Comparison of ENCODE assay signal across 9 cellular contexts in genomic region chr14:103480595-103480994, GRCh38. TPM values are rescaled to one million over a fixed set of nuclear protein-coding genes. Genes with fewer than 3 reads are reported as not detected.
DNase-seq lines count a peak whose midpoint lies in the region; ATAC-seq and TF ChIP-seq lines count a peak whose summit lies in the region.
"Had no signal": no experiment of that assay in that cellular context is flagged by ENCODE, and none has a peak within 500 bp of the region (broad histone marks: within the 10 kb centered on the region; RNA-seq: fewer than 3 reads in every experiment).

No MANE protein-coding gene starts in this region.

- peak overlapping the region in 1 of 2 donors; percentile 27 for H3K4me3 Mint-ChIP-seq in CD14-positive monocyte
- no peak overlapping the region for H3K4me3 Mint-ChIP-seq in activated T-helper 1 cell treated with anti-CD3 and anti-CD28 coated beads, Interleukin-12 subunit alpha, Interleukin-12 subunit beta, Interleukin-2, Interleukin-4 antibody, amounts not matched to agents 30 ng/mL and 10 ng/mL and 1 ng/mL, durations not matched to agents 14 hours and 24 hours and 36 hours

- no peak for TF ChIP-seq CTCF in CD14-positive monocyte (IDR thresholded peaks at IDR 0.05)

- H3K9me3 Mint-ChIP-seq in CD14-positive monocyte = no peaks in the 10 kb centered on the region
- no peaks in the 10 kb centered on the region for H3K9me3 Mint-ChIP-seq in activated T-helper 1 cell treated with anti-CD3 and anti-CD28 coated beads, Interleukin-12 subunit alpha, Interleukin-12 subunit beta, Interleukin-2, Interleukin-4 antibody, amounts not matched to agents 30 ng/mL and 10 ng/mL and 1 ng/mL, durations not matched to agents 14 hours and 24 hours and 36 hours

- DNase-seq in CD14-positive monocyte (ENCODE audit: low spot score) (no peak), NCI-H2081 (lab: John Stamatoyannopoulos, UW) (no peak), midbrain (lab: John Stamatoyannopoulos, UW) (no peak)
- DNase-seq in activated T-helper 1 cell treated with anti-CD3 and anti-CD28 coated beads, Interleukin-12 subunit alpha, Interleukin-12 subunit beta, Interleukin-2, Interleukin-4 antibody, amounts not matched to agents 30 ng/mL and 10 ng/mL and 1 ng/mL, durations not matched to agents 14 hours and 24 hours and 36 hours (ENCODE audit: low spot score) = no peak
- DNase-seq: SJCRH30 had no signal

- intact Hi-C loops in CD14-positive monocyte (cut with micrococcal nuclease) = no loop called here
- intact Hi-C loops in activated T-helper 1 cell treated with anti-CD3 and anti-CD28 coated beads, Interleukin-12 subunit alpha, Interleukin-12 subunit beta, Interleukin-2, Interleukin-4 antibody, amounts not matched to agents 30 ng/mL and 10 ng/mL and 1 ng/mL, durations not matched to agents 14 hours and 24 hours and 36 hours (cut with micrococcal nuclease) = no loop called here

- ATAC-seq in GM19035 (IDR thresholded peaks at IDR 0.05; ENCODE audit: unreplicated experiment) (peak; percentile 71), HG03442 (IDR thresholded peaks at IDR 0.05; ENCODE audit: unreplicated experiment) (peak; percentile 47), GM19328 (IDR thresholded peaks at IDR 0.05; ENCODE audit: unreplicated experiment) (no peak), GM18867 (IDR thresholded peaks at IDR 0.05; ENCODE audit: unreplicated experiment) (no peak)

- H3K27me3 Mint-ChIP-seq in CD14-positive monocyte (ENCODE audit: low read depth in 3 of 3) = no peaks in the 10 kb centered on the region
- no peaks in the 10 kb centered on the region for H3K27me3 Mint-ChIP-seq in activated T-helper 1 cell treated with anti-CD3 and anti-CD28 coated beads, Interleukin-12 subunit alpha, Interleukin-12 subunit beta, Interleukin-2, Interleukin-4 antibody, amounts not matched to agents 30 ng/mL and 10 ng/mL and 1 ng/mL, durations not matched to agents 14 hours and 24 hours and 36 hours (ENCODE audit: insufficient read depth)

- H3K27ac Mint-ChIP-seq in CD14-positive monocyte = peak overlapping the region in 6 of 7 donors; percentile 41 to 74 (median 58)
- peak overlapping the region; percentile 13 for H3K27ac Mint-ChIP-seq in activated T-helper 1 cell treated with anti-CD3 and anti-CD28 coated beads, Interleukin-12 subunit alpha, Interleukin-12 subunit beta, Interleukin-2, Interleukin-4 antibody, amounts not matched to agents 30 ng/mL and 10 ng/mL and 1 ng/mL, durations not matched to agents 14 hours and 24 hours and 36 hours

- H3K4me1 Mint-ChIP-seq in CD14-positive monocyte = peaks cover 11% of the 10 kb centered on the region
- peaks cover 15% of the 10 kb centered on the region for H3K4me1 Mint-ChIP-seq in activated T-helper 1 cell treated with anti-CD3 and anti-CD28 coated beads, Interleukin-12 subunit alpha, Interleukin-12 subunit beta, Interleukin-2, Interleukin-4 antibody, amounts not matched to agents 30 ng/mL and 10 ng/mL and 1 ng/mL, durations not matched to agents 14 hours and 24 hours and 36 hours (ENCODE audit: low read depth)

- H3K36me3 Mint-ChIP-seq in CD14-positive monocyte = peaks cover 59 to 91% of the 10 kb centered on the region in 2 donors
- H3K36me3 Mint-ChIP-seq in activated T-helper 1 cell treated with anti-CD3 and anti-CD28 coated beads, Interleukin-12 subunit alpha, Interleukin-12 subunit beta, Interleukin-2, Interleukin-4 antibody, amounts not matched to agents 30 ng/mL and 10 ng/mL and 1 ng/mL, durations not matched to agents 14 hours and 24 hours and 36 hours (ENCODE audit: low read depth) = peaks cover 26% of the 10 kb centered on the region

RNA-seq across cellular contexts. Expression of gene CKB, which starts 42.0 kb away (rescaled TPM):
- 1 to 10 TPM in 1 of 2 donors, under 1 TPM in 1; 0.76 to 2.7 TPM for polyA plus RNA-seq in CD14-positive monocyte
- 13.7 and 16.0 TPM in 2 replicates for total RNA-seq in activated T-helper 1 cell treated with anti-CD3 and anti-CD28 coated beads, Interleukin-12 subunit alpha, Interleukin-12 subunit beta, Interleukin-2, Interleukin-4 antibody, amounts not matched to agents 30 ng/mL and 10 ng/mL and 1 ng/mL, durations not matched to agents 14 hours and 24 hours and 36 hours

RNA-seq across cellular contexts. Expression of gene TRMT61A, which starts 48.4 kb away (rescaled TPM):
- 1 to 10 TPM; 2.7 to 3.4 TPM for polyA plus RNA-seq in CD14-positive monocyte
- total RNA-seq in activated T-helper 1 cell treated with anti-CD3 and anti-CD28 coated beads, Interleukin-12 subunit alpha, Interleukin-12 subunit beta, Interleukin-2, Interleukin-4 antibody, amounts not matched to agents 30 ng/mL and 10 ng/mL and 1 ng/mL, durations not matched to agents 14 hours and 24 hours and 36 hours = 23.4 and 23.7 TPM in 2 replicates

Comparison
In these comparisons a context has a peak if more than half of its experiments do, and no peak if none do; other contexts are left out.
1. ATAC-seq: peak in GM19035 (single experiment) and HG03442 (single experiment); none in GM19328 (single experiment) and GM18867 (single experiment).